11 cellular contexts compared by ENCODE assay signal in the genomic region with DNA sequence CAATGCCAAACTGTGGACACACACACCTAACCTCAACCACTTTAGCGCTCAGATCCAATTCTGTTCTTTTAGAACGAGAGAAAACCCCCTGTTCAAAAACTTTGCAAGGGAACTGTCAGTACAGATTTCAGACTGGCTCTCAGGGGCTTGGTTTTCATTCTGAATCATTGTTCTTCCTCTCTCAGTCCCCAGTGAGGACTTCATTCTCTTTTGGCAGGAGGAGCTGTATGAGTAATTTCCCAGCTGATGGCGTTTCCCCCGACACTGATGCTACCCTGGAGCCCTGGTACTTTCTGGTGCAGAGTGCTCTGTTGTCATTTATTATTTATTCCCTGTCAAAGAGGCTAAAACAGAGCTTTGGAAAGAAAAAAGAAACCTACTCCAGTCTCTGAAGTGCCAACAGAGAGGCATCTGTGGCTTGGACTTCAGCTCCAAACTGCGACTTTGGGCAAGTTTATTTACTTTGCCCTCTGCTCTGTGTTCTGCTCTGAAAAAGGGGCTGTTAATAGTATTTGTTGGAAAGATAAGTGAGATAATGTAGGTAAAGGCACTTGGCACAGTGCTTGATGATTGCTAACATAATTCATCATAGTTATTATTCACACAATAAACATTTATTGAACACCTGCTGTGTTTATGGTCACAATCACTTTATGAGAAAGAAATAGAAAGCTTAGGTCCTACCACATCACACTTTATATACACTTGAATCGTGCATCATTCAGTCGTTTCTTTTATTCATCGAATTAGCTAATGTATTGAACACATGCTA. TPM values are rescaled to one million over a fixed set of nuclear protein-coding genes. Genes with fewer than 3 reads are reported as not detected.
A peak's percentile ranks its signal among the peaks of the same experiment; 100 is the strongest.
DNase-seq lines count a peak whose midpoint lies in the region; ATAC-seq, FAIRE-seq and TF ChIP-seq lines count a peak whose summit lies in the region.
"Had no signal": no experiment of that assay in that cellular context is flagged by ENCODE, and none has a peak within 500 bp of the region (broad histone marks: within the 10 kb centered on the region; RNA-seq: fewer than 3 reads in every experiment).

No MANE protein-coding gene starts in this region.

- intact Hi-C loops in activated naive CD4-positive, alpha-beta T cell treated with anti-CD3 and anti-CD28 coated beads for 36 hours (cut with micrococcal nuclease) = no loop called here
- intact Hi-C loops in endothelial cell of umbilical vein (cut with micrococcal nuclease) = no loop called here

- no peaks in the 10 kb centered on the region for H3K9me3 ChIP-seq in endothelial cell of umbilical vein (replicated peaks; ENCODE audit: control insufficient read depth, insufficient read depth, low read length)

- H3K27ac ChIP-seq in endothelial cell of umbilical vein (ENCODE audit: insufficient read depth, low read depth, low read length) = peak overlapping the region; percentile 71

- FAIRE-seq in endothelial cell of umbilical vein (lab: Jason Lieb, UNC) = peak; percentile 94

- H3K9me3 Mint-ChIP-seq in activated naive CD4-positive, alpha-beta T cell treated with anti-CD3 and anti-CD28 coated beads for 36 hours = no peaks in the 10 kb centered on the region

- DNase-seq in activated naive CD4-positive, alpha-beta T cell treated with anti-CD3 and anti-CD28 coated beads for 36 hours = peak; percentile 35
- no peak for DNase-seq in activated naive CD4-positive, alpha-beta T cell (lab: John Stamatoyannopoulos, UW)
- DNase-seq in endothelial cell of umbilical vein (ENCODE audit: low read depth, low spot score) (peak; percentile 72), stromal cell of bone marrow (ENCODE audit: low read depth) (peak; percentile 84), NCI-H2171 (lab: John Stamatoyannopoulos, UW) (no peak)
- no peak for DNase-seq in stimulated activated naive CD4-positive, alpha-beta T cell (lab: John Stamatoyannopoulos, UW)
- DNase-seq: activated gamma-delta T cell treated with Interleukin-2 at 50 U/mL for 16 hours, AML-193, Kasumi-1 had no signal

- TF ChIP-seq CTCF in endothelial cell of umbilical vein (IDR thresholded peaks at IDR 0.05; ENCODE audit: extremely low read depth in 1 of 2, insufficient read depth in 1 of 2, low read depth in 1 of 2, low read length in 2 of 2) = no peak

- POLR2A ChIA-PET in endothelial cell of umbilical vein (lab: Charles Lee) = interaction anchor here (0.6 to 0.9 kb wide), 3 partner anchors 10 to 175 kb away, joined by 3 read pairs; no protein-coding TSS in a partner anchor

- BruUV-seq in endothelial cell of umbilical vein (replicated peaks; lab: Mats Ljungman, UMichigan) = no TSS peak

- CTCF ChIA-PET in activated naive CD4-positive, alpha-beta T cell treated with anti-CD3 and anti-CD28 coated beads for 36 hours (lab: Charles Lee) = interaction anchor here (0.8 to 1.8 kb wide), 3 partner anchors 20 to 156 kb away, joined by 4 to 5 read pairs (median 5); partner anchors contain the start of gene DHX8
- CTCF ChIA-PET in endothelial cell of umbilical vein (lab: Charles Lee) = interaction anchor here (0.6 to 1.5 kb wide), 16 partner anchors 9 to 250 kb away, joined by 3 to 11 read pairs (median 4); partner anchors contain the start of genes DHX8 and ETV4

- peak overlapping the region; percentile 16 for H3K9ac ChIP-seq in endothelial cell of umbilical vein (replicated peaks; ENCODE audit: extremely low read depth, insufficient read depth, low read length)

- no peak overlapping the region for H3K27ac Mint-ChIP-seq in activated naive CD4-positive, alpha-beta T cell treated with anti-CD3 and anti-CD28 coated beads for 36 hours

- no peaks in the 10 kb centered on the region for H3K79me2 ChIP-seq in endothelial cell of umbilical vein (ENCODE audit: control insufficient read depth, insufficient read depth, low read length)

- no peaks in the 10 kb centered on the region for H4K20me1 ChIP-seq in endothelial cell of umbilical vein (replicated peaks; ENCODE audit: control insufficient read depth, extremely low read depth, insufficient read depth, low read length)

- peaks cover 22% of the 10 kb centered on the region for H3K4me1 ChIP-seq in endothelial cell of umbilical vein (ENCODE audit: control insufficient read depth, extremely low read depth, insufficient read depth, low read length)

- H2AFZ ChIP-seq in endothelial cell of umbilical vein (ENCODE audit: low read depth, low read length) = no peak overlapping the region

- H3K36me3 ChIP-seq in endothelial cell of umbilical vein (ENCODE audit: control insufficient read depth in 2 of 2, extremely low read depth in 1 of 2, insufficient read depth in 2 of 2, low read length in 2 of 2) = peaks cover 18 to 23% of the 10 kb centered on the region in 2 experiments

- H3K27me3 Mint-ChIP-seq in activated naive CD4-positive, alpha-beta T cell treated with anti-CD3 and anti-CD28 coated beads for 36 hours (ENCODE audit: low read depth) = no peaks in the 10 kb centered on the region

- H3K4me3 Mint-ChIP-seq in activated naive CD4-positive, alpha-beta T cell treated with anti-CD3 and anti-CD28 coated beads for 36 hours = no peak overlapping the region

- peak; percentile 75 for ATAC-seq in HG03432 (IDR thresholded peaks at IDR 0.05; ENCODE audit: unreplicated experiment)
- no peak for ATAC-seq in HG03354 (IDR thresholded peaks at IDR 0.05; ENCODE audit: poor library complexity, severe bottlenecking, unreplicated experiment)

- H3K9me1 ChIP-seq in endothelial cell of umbilical vein (replicated peaks; ENCODE audit: control insufficient read depth, extremely low read depth, insufficient read depth, low read length) = no peaks in the 10 kb centered on the region

- TF ChIP-seq POLR2A in endothelial cell of umbilical vein (IDR thresholded peaks at IDR 0.05; ENCODE audit: low read depth, low read length) = no peak

- H3K4me2 ChIP-seq in endothelial cell of umbilical vein (ENCODE audit: insufficient read depth, low read length) = peak overlapping the region; percentile 4

- no peak overlapping the region for H3K4me3 ChIP-seq in endothelial cell of umbilical vein (replicated peaks in 1 of 3; ENCODE audit: insufficient read depth in 1 of 3, low read depth in 1 of 3, low read length in 3 of 3)

- dilution Hi-C loops in endothelial cell of umbilical vein (cut with MboI; ENCODE audit: extremely low pct_ligation_motif_present, low sequenced_read_pairs) = no loop called here

- peaks cover 27% of the 10 kb centered on the region for H3K36me3 Mint-ChIP-seq in activated naive CD4-positive, alpha-beta T cell treated with anti-CD3 and anti-CD28 coated beads for 36 hours (ENCODE audit: low read depth)

- no peaks in the 10 kb centered on the region for H3K27me3 ChIP-seq in endothelial cell of umbilical vein (ENCODE audit: control insufficient read depth in 2 of 2, insufficient read depth in 2 of 2, low read length in 2 of 2)

- H3K4me1 Mint-ChIP-seq in activated naive CD4-positive, alpha-beta T cell treated with anti-CD3 and anti-CD28 coated beads for 36 hours (ENCODE audit: low read depth) = peaks cover 8% of the 10 kb centered on the region

TF ChIP-seq in endothelial cell of umbilical vein, 7 proteins besides CTCF, POLR2A, EP300 and RAD21:
- TF ChIP-seq JUN (IDR thresholded peaks at IDR 0.05; ENCODE audit: borderline replicate concordance, insufficient read depth, insufficient read length, low read depth) = peak; percentile 24
- peak; percentile 75 for TF ChIP-seq FOS (IDR thresholded peaks at IDR 0.05; ENCODE audit: borderline replicate concordance, insufficient read depth, low read length)
- TF ChIP-seq MYC (IDR thresholded peaks at IDR 0.05; ENCODE audit: low read depth, low read length) = no peak
- TF ChIP-seq GATA2 (IDR thresholded peaks at IDR 0.05; ENCODE audit: insufficient read depth, insufficient read length, low read depth, low read length) = no peak
- no peak for TF ChIP-seq POLR2AphosphoS5 (IDR thresholded peaks at IDR 0.05; ENCODE audit: insufficient read depth, low read depth, low read length)

RNA-seq across cellular contexts. Expression of gene ETV4, which starts 28.3 kb away (rescaled TPM):
- 1 to 10 TPM; 1.4 to 1.9 TPM for total RNA-seq in activated naive CD4-positive, alpha-beta T cell treated with anti-CD3 and anti-CD28 coated beads for 36 hours
- total RNA-seq in endothelial cell of umbilical vein = 32.2 and 39.4 TPM in 2 replicates
- 5.5 and 7.3 TPM in 2 replicates for polyA plus RNA-seq in endothelial cell of umbilical vein
- 9.0 and 11.8 TPM in 2 replicates for polyA plus RNA-seq in endothelial cell of umbilical vein (2011; cell fraction: cytosol; rRNA removed)
- 11.7 and 17.6 TPM in 2 replicates for polyA plus RNA-seq in endothelial cell of umbilical vein (2011; cell fraction: nucleus; rRNA removed)
- 15.3 and 20.1 TPM in 2 replicates for polyA plus RNA-seq in endothelial cell of umbilical vein (2012)
- polyA minus RNA-seq in endothelial cell of umbilical vein = 3.6 and 10.0 TPM in 2 replicates
- 2.7 TPM for polyA minus RNA-seq in endothelial cell of umbilical vein (2011; cell fraction: cytosol; rRNA and poly(A)+ RNA removed)
- polyA minus RNA-seq in endothelial cell of umbilical vein (2011; cell fraction: nucleus; rRNA and poly(A)+ RNA removed) = 2.9 and 5.9 TPM in 2 replicates

RNA-seq across cellular contexts. Expression of gene DHX8, which starts 34.0 kb away (rescaled TPM):
- total RNA-seq in activated naive CD4-positive, alpha-beta T cell treated with anti-CD3 and anti-CD28 coated beads for 36 hours = 10 to 100 TPM; 46.2 to 46.3 TPM
- total RNA-seq in endothelial cell of umbilical vein = 52.1 and 65.6 TPM in 2 replicates
- polyA plus RNA-seq in endothelial cell of umbilical vein = 32.7 and 34.9 TPM in 2 replicates
- polyA plus RNA-seq in endothelial cell of umbilical vein (2011; cell fraction: cytosol; rRNA removed) = 32.9 and 36.9 TPM in 2 replicates
- polyA plus RNA-seq in endothelial cell of umbilical vein (2011; cell fraction: nucleus; rRNA removed) = 65.5 and 65.7 TPM in 2 replicates
- 36.1 and 40.4 TPM in 2 replicates for polyA plus RNA-seq in endothelial cell of umbilical vein (2012)
- polyA minus RNA-seq in endothelial cell of umbilical vein = 74.9 and 79.9 TPM in 2 replicates
- polyA minus RNA-seq in endothelial cell of umbilical vein (2011; cell fraction: cytosol; rRNA and poly(A)+ RNA removed) = 32.6 TPM
- polyA minus RNA-seq in endothelial cell of umbilical vein (2011; cell fraction: nucleus; rRNA and poly(A)+ RNA removed) = 27.4 and 39.6 TPM in 2 replicates

Comparison
In these comparisons a context has a peak if more than half of its experiments do, and no peak if none do; other contexts are left out.
1. DNase-seq: peak in activated naive CD4-positive, alpha-beta T cell treated with anti-CD3 and anti-CD28 coated beads for 36 hours (single experiment), endothelial cell of umbilical vein (single experiment) and stromal cell of bone marrow (single experiment); none in activated naive CD4-positive, alpha-beta T cell (0 of 4), stimulated activated naive CD4-positive, alpha-beta T cell (0 of 6) and NCI-H2171 (single experiment).
2. RNA of gene ETV4, which starts 28.3 kb away (total RNA-seq): 32.2 to 39.4 TPM in endothelial cell of umbilical vein; 1.4 to 1.9 TPM in activated naive CD4-positive, alpha-beta T cell treated with anti-CD3 and anti-CD28 coated beads for 36 hours; every median in the first group is over 10 times any median in the second.